In genomic region chr6:153003294-153003645, GRCh38 we compare ENCODE assay signal across 8 cellular contexts. TPM values are rescaled to one million over a fixed set of nuclear protein-coding genes. Genes with fewer than 3 reads are reported as not detected.
DNase-seq lines count a peak whose midpoint lies in the region; ATAC-seq and TF ChIP-seq lines count a peak whose summit lies in the region.

No MANE protein-coding gene starts in this region.

- peak overlapping the region; percentile 81 for H3K27ac ChIP-seq in vagina

- H3K4me3 Mint-ChIP-seq in chondrocyte (ENCODE audit: unreplicated experiment) (peak overlapping the region; percentile 92), mesothelial cell of epicardium (peak overlapping the region; percentile 98)

- no peak for TF ChIP-seq CTCF in chondrocyte (IDR thresholded peaks at IDR 0.05)
- no peak for TF ChIP-seq CTCF in mesothelial cell of epicardium (IDR thresholded peaks at IDR 0.05; ENCODE audit: unreplicated experiment)
- no peak for TF ChIP-seq CTCF in vagina (IDR thresholded peaks at IDR 0.05)

- no peaks in the 10 kb centered on the region for H3K36me3 ChIP-seq in vagina

- no peaks in the 10 kb centered on the region for H3K27me3 Mint-ChIP-seq in chondrocyte (ENCODE audit: low read depth)
- H3K27me3 Mint-ChIP-seq in mesothelial cell of epicardium (ENCODE audit: low read depth) = no peaks in the 10 kb centered on the region

- peak overlapping the region; percentile 68 to 72 for H3K4me3 ChIP-seq in vagina

- intact Hi-C loops in vagina (cut with DNase I) = no loop called here

- DNase-seq in DMS53 treated with DMSO at 0.1 percent for 48 hours (lab: John Stamatoyannopoulos, UW; ENCODE audit: unreplicated experiment) (peak; percentile 40), NCI-H226 (peak; percentile 7), chondrocyte (ENCODE audit: low spot score) (no peak), mesothelial cell of epicardium (ENCODE audit: low spot score in 2 of 2, unreplicated experiment in 2 of 2) (no peak), vagina (ENCODE audit: extremely low spot score in 2 of 2) (no peak), HuH-7.5 (ENCODE audit: low spot score) (no peak), HCEC 1CT (no peak)

- no peaks in the 10 kb centered on the region for H3K27me3 ChIP-seq in vagina

- ATAC-seq in GM21717 (IDR thresholded peaks at IDR 0.05; ENCODE audit: unreplicated experiment) = peak; percentile 7

- H3K36me3 Mint-ChIP-seq in chondrocyte (ENCODE audit: low read depth) = peaks cover 3% of the 10 kb centered on the region
- no peaks in the 10 kb centered on the region for H3K36me3 Mint-ChIP-seq in mesothelial cell of epicardium

- no peak for TF ChIP-seq POLR2A in vagina (IDR thresholded peaks at IDR 0.05)

- H3K27ac Mint-ChIP-seq in chondrocyte (ENCODE audit: unreplicated experiment) = peak overlapping the region; percentile 94
- H3K27ac Mint-ChIP-seq in mesothelial cell of epicardium = peak overlapping the region; percentile 98

- peaks cover 37% of the 10 kb centered on the region for H3K4me1 ChIP-seq in vagina

- H3K9me3 Mint-ChIP-seq in chondrocyte (ENCODE audit: low read depth) (no peaks in the 10 kb centered on the region), mesothelial cell of epicardium (no peaks in the 10 kb centered on the region)

- no peaks in the 10 kb centered on the region for H3K9me3 ChIP-seq in vagina

- H3K4me1 Mint-ChIP-seq in chondrocyte (ENCODE audit: low read depth) = peaks cover 34% of the 10 kb centered on the region
- peaks cover 24% of the 10 kb centered on the region for H3K4me1 Mint-ChIP-seq in mesothelial cell of epicardium

RNA-seq across cellular contexts. Expression of gene MTRF1L, which starts 0.8 kb away (rescaled TPM):
- total RNA-seq in chondrocyte = 16.5 to 17.6 TPM (median 17.1 TPM) in 3 replicates
- total RNA-seq in mesothelial cell of epicardium = 14.8 to 17.0 TPM (median 16.5 TPM) in 3 replicates
- 8.1 TPM for total RNA-seq in vagina

RNA-seq across cellular contexts. Expression of gene FBXO5, which starts 20.4 kb away (rescaled TPM):
- total RNA-seq in chondrocyte (6.8 to 10.8 TPM (median 7.3 TPM) in 3 replicates), mesothelial cell of epicardium (16.6 to 17.7 TPM (median 17.1 TPM) in 3 replicates), vagina (4.2 TPM)

Comparison
In these comparisons a context has a peak if more than half of its experiments do, and no peak if none do; other contexts are left out.
1. DNase-seq: peak in DMS53 treated with DMSO at 0.1 percent for 48 hours (single experiment) and NCI-H226 (single experiment); none in chondrocyte (single experiment), mesothelial cell of epicardium (0 of 2), vagina (0 of 2), HuH-7.5 (single experiment) and HCEC 1CT (single experiment).